Comparison of ENCODE assay signal across 24 cellular contexts in the genomic region with DNA sequence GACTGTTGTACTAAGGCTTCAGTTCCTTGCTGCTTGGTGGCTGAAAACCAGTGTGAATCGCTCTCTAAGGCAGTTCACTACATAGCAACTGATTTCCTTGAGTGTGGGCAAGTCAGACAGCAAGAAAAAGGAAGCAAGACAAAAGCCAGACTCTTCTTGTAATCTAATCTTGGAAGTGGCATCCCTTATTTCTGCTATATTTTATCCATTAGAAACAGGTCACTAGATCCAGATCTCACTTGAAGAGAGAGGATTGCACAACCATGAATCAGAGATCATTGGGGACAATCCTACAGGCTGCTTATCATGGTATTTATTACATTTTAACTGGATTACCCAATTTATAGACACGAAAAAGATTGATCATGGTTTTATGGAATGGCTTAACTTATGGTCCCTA.
"Had no signal": no experiment of that assay in that cellular context is flagged by ENCODE, and none has a peak within 500 bp of the region (broad histone marks: within the 10 kb centered on the region; RNA-seq: fewer than 3 reads in every experiment).

No MANE protein-coding gene starts in this region.

- H3K4me2 ChIP-seq: smooth muscle cell had no signal

- H3K27me3 ChIP-seq: cardiac muscle cell, transverse colon had no signal

- H3K4me3 Mint-ChIP-seq: activated naive CD8-positive, alpha-beta T cell treated with anti-CD3 and anti-CD28 coated beads, Interleukin-2, amount 10 ng/mL, durations not matched to agents 7 days and 5 days; activated T-cell treated with anti-CD3 and anti-CD28 coated beads, Interleukin-2, amount 50 U/mL, for 24 hours; activated T-helper 17 cell treated with anti-CD3 and anti-CD28 coated beads, Interleukin-2, amount 50 U/mL, for 72 hours; endodermal cell; immature natural killer cell; nephron progenitor cell; stimulated activated naive B cell treated with anti-CD40 and anti-IgM and Interleukin-4, amounts not matched to agents 10 μg/mL and 1 μg/mL and 100 μg/mL, for 72 hours had no signal

- H3K9me3 Mint-ChIP-seq: activated T-helper 17 cell treated with anti-CD3 and anti-CD28 coated beads, Interleukin-2, amount 50 U/mL, for 72 hours; endodermal cell; nephron progenitor cell had no signal

- H3K9me3 ChIP-seq: left ventricle myocardium inferior, transverse colon had no signal

- H3K36me3 Mint-ChIP-seq: activated naive CD8-positive, alpha-beta T cell treated with anti-CD3 and anti-CD28 coated beads, Interleukin-2, amount 10 ng/mL, durations not matched to agents 7 days and 5 days; immature natural killer cell; stimulated activated naive B cell treated with anti-CD40 and anti-IgM and Interleukin-4, amounts not matched to agents 10 μg/mL and 1 μg/mL and 100 μg/mL, for 72 hours had no signal

- H3K27ac ChIP-seq: cardiac muscle cell, left ventricle myocardium inferior, transverse colon had no signal

- H3K27me3 Mint-ChIP-seq: activated naive CD8-positive, alpha-beta T cell treated with anti-CD3 and anti-CD28 coated beads, Interleukin-2, amount 10 ng/mL, durations not matched to agents 7 days and 5 days; activated T-cell treated with anti-CD3 and anti-CD28 coated beads, Interleukin-2, amount 50 U/mL, for 24 hours; activated T-helper 17 cell treated with anti-CD3 and anti-CD28 coated beads, Interleukin-2, amount 50 U/mL, for 72 hours; stimulated activated naive B cell treated with anti-CD40 and anti-IgM and Interleukin-4, amounts not matched to agents 10 μg/mL and 1 μg/mL and 100 μg/mL, for 72 hours had no signal

- H3K4me3 ChIP-seq: cardiac muscle cell, left ventricle myocardium inferior, smooth muscle cell, transverse colon had no signal

- H3K27ac Mint-ChIP-seq: activated naive CD8-positive, alpha-beta T cell treated with anti-CD3 and anti-CD28 coated beads, Interleukin-2, amount 10 ng/mL, durations not matched to agents 7 days and 5 days; activated T-cell treated with anti-CD3 and anti-CD28 coated beads, Interleukin-2, amount 50 U/mL, for 24 hours; activated T-helper 17 cell treated with anti-CD3 and anti-CD28 coated beads, Interleukin-2, amount 50 U/mL, for 72 hours; endodermal cell; immature natural killer cell; nephron progenitor cell; stimulated activated naive B cell treated with anti-CD40 and anti-IgM and Interleukin-4, amounts not matched to agents 10 μg/mL and 1 μg/mL and 100 μg/mL, for 72 hours had no signal

- H3K4me1 ChIP-seq: left ventricle myocardium inferior, transverse colon had no signal

- DNase-seq: activated CD4-positive, alpha-beta T cell treated with anti-CD3 and anti-CD28 coated beads for 1 hour; activated CD8-positive, alpha-beta memory T cell treated with anti-CD3 and anti-CD28 coated beads for 24 hours; activated CD8-positive, alpha-beta memory T cell treated with anti-CD3 and anti-CD28 coated beads, Interleukin-2, amount 50 U/mL, for 4 hours; activated naive CD4-positive, alpha-beta T cell; activated naive CD8-positive, alpha-beta T cell treated with anti-CD3 and anti-CD28 coated beads, Interleukin-2, amount 10 ng/mL, durations not matched to agents 7 days and 5 days; activated T-cell treated with anti-CD3 and anti-CD28 coated beads, Interleukin-2, amount 50 U/mL, for 24 hours; cortex of kidney; endodermal cell; immature natural killer cell; kidney glomerular epithelial cell; left ventricle myocardium inferior; mammary epithelial cell; midbrain; nephron progenitor cell; occipital lobe; stimulated activated CD4-positive, alpha-beta T cell treated with anti-CD3 and anti-CD28 coated beads, Interleukin-15, amount 100 ng/mL, for 24 hours; stimulated activated CD4-positive, alpha-beta T cell treated with anti-CD3 and anti-CD28 coated beads, Interleukin-2, amount 100 ng/mL, for 48 hours; stimulated activated CD8-positive, alpha-beta memory T cell treated with anti-CD3 and anti-CD28 coated beads, Interleukin-4, amount 100 ng/mL, for 48 hours; stimulated activated naive B cell treated with anti-CD40 and anti-IgM and Interleukin-4, amounts not matched to agents 10 μg/mL and 1 μg/mL and 100 μg/mL, for 72 hours; T-helper 9 cell; transverse colon had no signal

- H3K36me3 ChIP-seq: cardiac muscle cell, left ventricle myocardium inferior, transverse colon had no signal

- H3K4me1 Mint-ChIP-seq: activated naive CD8-positive, alpha-beta T cell treated with anti-CD3 and anti-CD28 coated beads, Interleukin-2, amount 10 ng/mL, durations not matched to agents 7 days and 5 days; activated T-helper 17 cell treated with anti-CD3 and anti-CD28 coated beads, Interleukin-2, amount 50 U/mL, for 72 hours; endodermal cell; immature natural killer cell; nephron progenitor cell; stimulated activated naive B cell treated with anti-CD40 and anti-IgM and Interleukin-4, amounts not matched to agents 10 μg/mL and 1 μg/mL and 100 μg/mL, for 72 hours had no signal
